ENCODE assay signal across 18 cellular contexts in genomic region chr11:37322333-37323194, GRCh38.
"Had no signal": no experiment of that assay in that cellular context is flagged by ENCODE, and none has a peak within 500 bp of the region (broad histone marks: within the 10 kb centered on the region; RNA-seq: fewer than 3 reads in every experiment).

No MANE protein-coding gene starts in this region.

- DNase-seq: activated CD4-positive, alpha-beta T cell treated with anti-CD3 and anti-CD28 coated beads, Interleukin-2, amount 50 U/mL, for 48 hours; activated CD4-positive, CD25-positive, alpha-beta regulatory T cell treated with anti-CD3 and anti-CD28 coated beads, Interleukin-2, amount 50 U/mL, for 72 hours; activated effector memory CD4-positive, alpha-beta T cell treated with anti-CD3 and anti-CD28 coated beads, Interleukin-2, amount 50 U/mL, for 16 hours; activated T-cell treated with anti-CD3 and anti-CD28 coated beads, Interleukin-2, amount 50 U/mL, for 4 hours; amniotic stem cell; effector memory CD8-positive, alpha-beta T cell; hippocampal formation; naive thymus-derived CD4-positive, alpha-beta T cell; right cardiac atrium; stimulated activated CD4-positive, alpha-beta T cell treated with anti-CD3 and anti-CD28 coated beads, Interleukin-2, amount 100 ng/mL, for 24 hours; stimulated activated naive CD4-positive, alpha-beta T cell; T-helper 2 cell had no signal

- H3K4me3 ChIP-seq: lung had no signal

- H3K27me3 Mint-ChIP-seq: brain; dendritic cell treated with granulocyte-macrophage colony-stimulating factor and Interleukin-4, amounts not matched to agents 40 ng/mL and 50 ng/mL, for 4 days; effector memory CD8-positive, alpha-beta T cell; naive thymus-derived CD4-positive, alpha-beta T cell; type B pancreatic cell had no signal

- H3K27ac ChIP-seq: neutrophil had no signal

- H3K27ac Mint-ChIP-seq: activated naive CD4-positive, alpha-beta T cell treated with anti-CD3 and anti-CD28 coated beads, Interleukin-2, amount 50 U/mL, for 72 hours; brain; dendritic cell treated with granulocyte-macrophage colony-stimulating factor and Interleukin-4, amounts not matched to agents 40 ng/mL and 50 ng/mL, for 4 days; effector memory CD8-positive, alpha-beta T cell; naive thymus-derived CD4-positive, alpha-beta T cell; type B pancreatic cell had no signal

- H3K36me3 ChIP-seq: neutrophil had no signal

- H3K4me1 Mint-ChIP-seq: brain; naive thymus-derived CD4-positive, alpha-beta T cell had no signal

- H3K27me3 ChIP-seq: neutrophil had no signal

- H3K9me3 ChIP-seq: neutrophil had no signal

- H3K36me3 Mint-ChIP-seq: brain; naive thymus-derived CD4-positive, alpha-beta T cell; type B pancreatic cell had no signal

- H3K4me3 Mint-ChIP-seq: activated T-cell treated with anti-CD3 and anti-CD28 coated beads, Interleukin-2, amount 50 U/mL, for 4 hours; brain; dendritic cell treated with granulocyte-macrophage colony-stimulating factor and Interleukin-4, amounts not matched to agents 40 ng/mL and 50 ng/mL, for 4 days; effector memory CD8-positive, alpha-beta T cell; naive thymus-derived CD4-positive, alpha-beta T cell; type B pancreatic cell had no signal

- ATAC-seq: activated naive CD4-positive, alpha-beta T cell treated with anti-CD3 and anti-CD28 coated beads, Interleukin-2, amount 50 U/mL, for 72 hours; activated T-cell treated with anti-CD3 and anti-CD28 coated beads, Interleukin-2, amount 50 U/mL, for 4 hours; effector memory CD8-positive, alpha-beta T cell; naive thymus-derived CD4-positive, alpha-beta T cell; right cardiac atrium had no signal

- H3K9me3 Mint-ChIP-seq: brain, type B pancreatic cell had no signal
